21 cellular contexts compared by ENCODE assay signal in genomic region chr15:32636908-32637567, GRCh38. TPM values are rescaled to one million over a fixed set of nuclear protein-coding genes. Genes with fewer than 3 reads are reported as not detected.
DNase-seq lines count a peak whose midpoint lies in the region; ATAC-seq lines count a peak whose summit lies in the region.
"Had no signal": no experiment of that assay in that cellular context is flagged by ENCODE, and none has a peak within 500 bp of the region (broad histone marks: within the 10 kb centered on the region; RNA-seq: fewer than 3 reads in every experiment).

No MANE protein-coding gene starts in this region.

- H3K36me3 Mint-ChIP-seq in naive B cell = peaks cover 0 to 10% of the 10 kb centered on the region in 2 donors
- H3K36me3 Mint-ChIP-seq in activated T-helper 17 cell treated with anti-CD3 and anti-CD28 coated beads, Interleukin-2, amount 50 U/mL, for 72 hours (ENCODE audit: low read depth) = peaks cover 52% of the 10 kb centered on the region

- ATAC-seq in GM18498 (IDR thresholded peaks at IDR 0.05; ENCODE audit: unreplicated experiment) (peak; percentile 69), GM19351 (IDR thresholded peaks at IDR 0.05; ENCODE audit: unreplicated experiment) (peak; percentile 74), HG03135 (IDR thresholded peaks at IDR 0.05; ENCODE audit: unreplicated experiment) (peak; percentile 49), naive B cell (ENCODE audit: low read depth in 2 of 2) (peak; percentile 52 to 67)
- no peak for ATAC-seq in activated T-helper 17 cell treated with anti-CD3 and anti-CD28 coated beads, Interleukin-2, amount 50 U/mL, for 72 hours (replicated peaks)
- ATAC-seq: activated T-cell treated with anti-CD3 and anti-CD28 coated beads, Interleukin-2, amount 50 U/mL, for 72 hours; naive thymus-derived CD4-positive, alpha-beta T cell had no signal

- no peak for DNase-seq in naive B cell
- DNase-seq in T1000 (lab: John Stamatoyannopoulos, UW) = no peak
- no peak for DNase-seq in SKM-1 treated with dmso at 0.1 percent for 144 hours (lab: John Stamatoyannopoulos, UW; ENCODE audit: unreplicated experiment)
- DNase-seq: activated T-cell treated with anti-CD3 and anti-CD28 coated beads, Interleukin-2, amount 50 U/mL, for 72 hours; AML-193; aorta; COR-L47; mesenchymal stem cell; naive thymus-derived CD4-positive, alpha-beta T cell; NCI-H1105 treated with DMSO at 0.1 percent for 48 hours; NCI-H524 treated with DMSO at 0.1 percent for 48 hours; retina; spleen; stimulated activated CD4-positive, alpha-beta T cell treated with anti-CD3 and anti-CD28 coated beads, Interleukin-4, amount 100 ng/mL, for 4 hours; trophoblast cell had no signal

- H3K27me3 Mint-ChIP-seq in naive B cell = peaks cover 11 to 14% (median 11%) of the 10 kb centered on the region in 3 donors
- no peaks in the 10 kb centered on the region for H3K27me3 Mint-ChIP-seq in activated T-helper 17 cell treated with anti-CD3 and anti-CD28 coated beads, Interleukin-2, amount 50 U/mL, for 72 hours
- H3K27me3 Mint-ChIP-seq: central memory CD8-positive, alpha-beta T cell had no signal

- no peaks in the 10 kb centered on the region for H3K9me3 Mint-ChIP-seq in naive B cell
- no peaks in the 10 kb centered on the region for H3K9me3 Mint-ChIP-seq in activated T-helper 17 cell treated with anti-CD3 and anti-CD28 coated beads, Interleukin-2, amount 50 U/mL, for 72 hours
- H3K9me3 Mint-ChIP-seq: activated naive CD4-positive, alpha-beta T cell treated with anti-CD3 and anti-CD28 coated beads, Interleukin-2, amount 50 U/mL, for 24 hours; activated T-cell treated with anti-CD3 and anti-CD28 coated beads, Interleukin-2, amount 50 U/mL, for 72 hours; central memory CD8-positive, alpha-beta T cell; naive thymus-derived CD4-positive, alpha-beta T cell had no signal

- H3K4me3 Mint-ChIP-seq in naive B cell = peak overlapping the region in 1 of 8 donors; percentile 40
- H3K4me3 Mint-ChIP-seq in activated T-helper 17 cell treated with anti-CD3 and anti-CD28 coated beads, Interleukin-2, amount 50 U/mL, for 72 hours = no peak overlapping the region
- H3K4me3 Mint-ChIP-seq: activated naive CD4-positive, alpha-beta T cell treated with anti-CD3 and anti-CD28 coated beads, Interleukin-2, amount 50 U/mL, for 24 hours; activated T-cell treated with anti-CD3 and anti-CD28 coated beads, Interleukin-2, amount 50 U/mL, for 72 hours; central memory CD8-positive, alpha-beta T cell; naive thymus-derived CD4-positive, alpha-beta T cell had no signal

- peaks cover 14 to 17% (median 15%) of the 10 kb centered on the region in 3 donors for H3K4me1 Mint-ChIP-seq in naive B cell
- no peaks in the 10 kb centered on the region for H3K4me1 Mint-ChIP-seq in activated T-helper 17 cell treated with anti-CD3 and anti-CD28 coated beads, Interleukin-2, amount 50 U/mL, for 72 hours
- H3K4me1 Mint-ChIP-seq: activated naive CD4-positive, alpha-beta T cell treated with anti-CD3 and anti-CD28 coated beads, Interleukin-2, amount 50 U/mL, for 24 hours; central memory CD8-positive, alpha-beta T cell had no signal

- peak overlapping the region in 1 of 6 donors; percentile 16 for H3K27ac Mint-ChIP-seq in naive B cell
- H3K27ac Mint-ChIP-seq in activated T-helper 17 cell treated with anti-CD3 and anti-CD28 coated beads, Interleukin-2, amount 50 U/mL, for 72 hours = no peak overlapping the region
- H3K27ac Mint-ChIP-seq: activated naive CD4-positive, alpha-beta T cell treated with anti-CD3 and anti-CD28 coated beads, Interleukin-2, amount 50 U/mL, for 24 hours; activated T-cell treated with anti-CD3 and anti-CD28 coated beads, Interleukin-2, amount 50 U/mL, for 72 hours; naive thymus-derived CD4-positive, alpha-beta T cell had no signal

RNA-seq across cellular contexts. Expression of gene SCG5, which starts 4.5 kb away (rescaled TPM):
- polyA plus RNA-seq in naive B cell (ENCODE audit: low read depth in 6 of 6) = under 1 TPM in 1 of 6 donors, not detected in 5; 0.39 TPM
- 1 to 10 TPM; 2.9 to 3.5 TPM for total RNA-seq in activated T-helper 17 cell treated with anti-CD3 and anti-CD28 coated beads, Interleukin-2, amount 50 U/mL, for 72 hours

RNA-seq across cellular contexts. Expression of gene ARHGAP11A, which starts 21.7 kb away (rescaled TPM):
- 1 to 10 TPM in 4 of 6 donors, under 1 TPM in 1, not detected in 1; 0.76 to 3.4 (median 1.8) TPM for polyA plus RNA-seq in naive B cell (ENCODE audit: low read depth in 6 of 6)
- 100 to 1,000 TPM; 106 to 114 TPM for total RNA-seq in activated T-helper 17 cell treated with anti-CD3 and anti-CD28 coated beads, Interleukin-2, amount 50 U/mL, for 72 hours

RNA-seq across cellular contexts. Expression of gene GOLGA8N, which starts 43.8 kb away (rescaled TPM):
- polyA plus RNA-seq in naive B cell (ENCODE audit: low read depth in 6 of 6) = under 1 TPM in 3 of 6 donors, not detected in 3; 0.13 to 0.34 (median 0.18) TPM
- total RNA-seq in activated T-helper 17 cell treated with anti-CD3 and anti-CD28 coated beads, Interleukin-2, amount 50 U/mL, for 72 hours = 1 to 10 TPM; 2.7 to 6.3 TPM
